8 cellular contexts compared by ENCODE assay signal in genomic region chr2:176130153-176130916, GRCh38. TPM values are rescaled to one million over a fixed set of nuclear protein-coding genes. Genes with fewer than 3 reads are reported as not detected.
DNase-seq lines count a peak whose midpoint lies in the region; ATAC-seq and TF ChIP-seq lines count a peak whose summit lies in the region.

No MANE protein-coding gene starts in this region.

- peaks cover 21% of the 10 kb centered on the region for H3K36me3 Mint-ChIP-seq in nephron (ENCODE audit: low read depth)

- ATAC-seq in HG03469 (IDR thresholded peaks at IDR 0.05; ENCODE audit: unreplicated experiment) (no peak), GM18907 (IDR thresholded peaks at IDR 0.05; ENCODE audit: unreplicated experiment) (no peak)

- no peaks in the 10 kb centered on the region for H3K36me3 ChIP-seq in ectodermal cell (ENCODE audit: control insufficient read depth, insufficient read depth, low read length)

- peaks cover 4% of the 10 kb centered on the region for H3K4me1 ChIP-seq in ectodermal cell (ENCODE audit: control insufficient read depth, insufficient read depth, low read length)

- H3K27me3 Mint-ChIP-seq in nephron (ENCODE audit: low read depth), result peaks cover 25% of the 10 kb centered on the region

- peak overlapping the region; percentile 99 to 100 (median 100) for H3K27ac Mint-ChIP-seq in nephron

- 1% methylated on average over 98 of the region's 98 CpGs for WGBS in ectodermal cell, 2 experiments

- no peak for TF ChIP-seq CTCF in nephron (IDR thresholded peaks at IDR 0.05; ENCODE audit: unreplicated experiment in 3 of 3)

- H3K27me3 ChIP-seq in ectodermal cell (ENCODE audit: control insufficient read depth, insufficient read depth, low read length, poor library complexity, severe bottlenecking), result peaks cover 100% of the 10 kb centered on the region

- H3K4me3 Mint-ChIP-seq in nephron, result peak overlapping the region; percentile 89 to 97 (median 97)

- no peaks in the 10 kb centered on the region for H3K9me3 Mint-ChIP-seq in nephron

- peak overlapping the region; percentile 9 for H3K4me3 ChIP-seq in ectodermal cell (ENCODE audit: insufficient read depth, low read depth, low read length)

- DNase-seq in Daoy (ENCODE audit: low read depth) (peak; percentile 75), NCI-H774 (lab: John Stamatoyannopoulos, UW) (peak; percentile 50), NOMO-1 (lab: John Stamatoyannopoulos, UW; ENCODE audit: unreplicated experiment in 2 of 2) (no peak), dedifferentiated amniotic fluid mesenchymal stem cell (ENCODE audit: extremely low spot score) (no peak)

- no peak overlapping the region for H3K27ac ChIP-seq in ectodermal cell (ENCODE audit: insufficient read depth, low read depth, low read length, poor library complexity, severe bottlenecking)

- H3K4me1 Mint-ChIP-seq in nephron, result peaks cover 69% of the 10 kb centered on the region

- H3K9me3 ChIP-seq in ectodermal cell (ENCODE audit: control insufficient read depth, low read length), result no peaks in the 10 kb centered on the region

RNA-seq across cellular contexts. Expression of gene HOXD8, which starts 0.8 kb away (rescaled TPM):
- 9.7 and 9.9 TPM in 2 replicates for total RNA-seq in Daoy (2014; rRNA removed; shearing (Covaris generic))
- not detected for polyA plus RNA-seq in ectodermal cell (2013, experiment 1 of 4)
- polyA plus RNA-seq in ectodermal cell (2013, experiment 2 of 4), result not detected
- 0.21 TPM for polyA plus RNA-seq in ectodermal cell (2013, experiment 3 of 4)
- 0.24 TPM for polyA plus RNA-seq in ectodermal cell (2013, experiment 4 of 4)

RNA-seq across cellular contexts. Expression of gene HOXD9, which starts 7.8 kb away (rescaled TPM):
- total RNA-seq in Daoy (2014; rRNA removed; shearing (Covaris generic)), result 2.5 and 3.1 TPM in 2 replicates
- not detected for polyA plus RNA-seq in ectodermal cell (2013, experiment 1 of 4)
- not detected for polyA plus RNA-seq in ectodermal cell (2013, experiment 2 of 4)
- polyA plus RNA-seq in ectodermal cell (2013, experiment 3 of 4), result not detected
- 0.12 TPM for polyA plus RNA-seq in ectodermal cell (2013, experiment 4 of 4)

RNA-seq across cellular contexts. Expression of gene HOXD10, which starts 13.8 kb away (rescaled TPM):
- total RNA-seq in Daoy (2014; rRNA removed; shearing (Covaris generic)), result 14.8 and 18.6 TPM in 2 replicates
- not detected for polyA plus RNA-seq in ectodermal cell (2013, experiment 1 of 4)
- polyA plus RNA-seq in ectodermal cell (2013, experiment 2 of 4), result not detected
- not detected for polyA plus RNA-seq in ectodermal cell (2013, experiment 3 of 4)
- polyA plus RNA-seq in ectodermal cell (2013, experiment 4 of 4), result not detected

RNA-seq across cellular contexts. Expression of gene HOXD4, which starts 21.0 kb away (rescaled TPM):
- total RNA-seq in Daoy (2014; rRNA removed; shearing (Covaris generic)), result 1.5 and 2.5 TPM in 2 replicates
- 1.3 TPM for polyA plus RNA-seq in ectodermal cell (2013, experiment 1 of 4)
- polyA plus RNA-seq in ectodermal cell (2013, experiment 2 of 4), result 0.30 TPM
- polyA plus RNA-seq in ectodermal cell (2013, experiment 3 of 4), result 4.1 TPM
- 1.6 TPM for polyA plus RNA-seq in ectodermal cell (2013, experiment 4 of 4)

RNA-seq across cellular contexts. Expression of gene HOXD11, which starts 23.3 kb away (rescaled TPM):
- 13.4 and 14.0 TPM in 2 replicates for total RNA-seq in Daoy (2014; rRNA removed; shearing (Covaris generic))
- not detected for polyA plus RNA-seq in ectodermal cell (2013, experiment 1 of 4)
- not detected for polyA plus RNA-seq in ectodermal cell (2013, experiment 2 of 4)
- polyA plus RNA-seq in ectodermal cell (2013, experiment 3 of 4), result not detected
- not detected for polyA plus RNA-seq in ectodermal cell (2013, experiment 4 of 4)

Comparison
In these comparisons a context has a peak if more than half of its experiments do, and no peak if none do; other contexts are left out.
1. DNase-seq: peak in Daoy (single experiment) and NCI-H774 (single experiment); none in NOMO-1 (0 of 2) and dedifferentiated amniotic fluid mesenchymal stem cell (single experiment).